ENCODE assay signal across 2 cellular contexts in the genomic region with DNA sequence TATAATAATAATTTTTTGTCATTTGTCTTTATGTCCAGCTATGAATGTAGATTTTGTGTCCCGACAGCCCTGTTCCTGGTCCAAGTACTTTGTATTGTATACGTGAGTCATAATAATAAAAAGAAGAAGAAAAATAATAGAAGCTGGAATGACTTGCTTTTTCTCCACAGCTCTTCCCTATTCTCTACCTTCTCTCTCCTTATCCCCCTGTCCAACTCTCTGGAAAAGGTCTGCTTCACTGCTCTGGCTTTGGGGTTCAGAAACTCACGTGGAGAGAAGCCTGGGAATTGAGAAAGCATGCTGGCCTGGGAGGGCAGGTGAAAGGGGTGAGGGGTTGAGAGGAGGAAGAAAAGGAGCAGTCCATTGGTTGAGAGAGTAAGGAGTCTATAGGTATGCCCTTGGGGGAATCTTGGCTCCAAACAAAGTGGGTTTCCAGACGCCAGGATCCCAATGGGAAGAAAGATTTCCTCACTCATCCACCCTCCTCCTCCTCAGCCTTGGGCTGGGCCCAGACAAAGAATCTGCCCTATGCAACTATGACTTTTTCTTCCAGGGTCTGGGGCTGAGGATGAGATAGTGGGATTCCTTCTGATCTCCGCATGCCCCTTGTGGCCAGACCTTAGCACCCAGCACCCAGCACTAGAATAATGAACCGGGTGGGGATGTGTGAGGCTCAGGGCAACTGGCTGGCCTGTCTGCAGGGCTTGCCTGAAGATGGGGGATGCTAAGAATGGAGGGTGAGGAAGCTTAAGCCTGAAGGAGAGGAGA.
A peak's percentile ranks its signal among the peaks of the same experiment; 100 is the strongest.
TF ChIP-seq lines count a peak whose summit lies in the region.

No MANE protein-coding gene starts in this region.

TF ChIP-seq in HEK293, 187 proteins besides CTCF, POLR2A, EP300 and RAD21 (continues in another document):
- TF ChIP-seq, protein P1, sequence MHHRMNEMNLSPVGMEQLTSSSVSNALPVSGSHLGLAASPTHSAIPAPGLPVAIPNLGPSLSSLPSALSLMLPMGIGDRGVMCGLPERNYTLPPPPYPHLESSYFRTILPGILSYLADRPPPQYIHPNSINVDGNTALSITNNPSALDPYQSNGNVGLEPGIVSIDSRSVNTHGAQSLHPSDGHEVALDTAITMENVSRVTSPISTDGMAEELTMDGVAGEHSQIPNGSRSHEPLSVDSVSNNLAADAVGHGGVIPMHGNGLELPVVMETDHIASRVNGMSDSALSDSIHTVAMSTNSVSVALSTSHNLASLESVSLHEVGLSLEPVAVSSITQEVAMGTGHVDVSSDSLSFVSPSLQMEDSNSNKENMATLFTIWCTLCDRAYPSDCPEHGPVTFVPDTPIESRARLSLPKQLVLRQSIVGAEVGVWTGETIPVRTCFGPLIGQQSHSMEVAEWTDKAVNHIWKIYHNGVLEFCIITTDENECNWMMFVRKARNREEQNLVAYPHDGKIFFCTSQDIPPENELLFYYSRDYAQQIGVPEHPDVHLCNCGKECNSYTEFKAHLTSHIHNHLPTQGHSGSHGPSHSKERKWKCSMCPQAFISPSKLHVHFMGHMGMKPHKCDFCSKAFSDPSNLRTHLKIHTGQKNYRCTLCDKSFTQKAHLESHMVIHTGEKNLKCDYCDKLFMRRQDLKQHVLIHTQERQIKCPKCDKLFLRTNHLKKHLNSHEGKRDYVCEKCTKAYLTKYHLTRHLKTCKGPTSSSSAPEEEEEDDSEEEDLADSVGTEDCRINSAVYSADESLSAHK (tag by site-specific recombination; IDR thresholded peaks at IDR 0.05): peak; percentile 79
- no peak for TF ChIP-seq ZNF114 (tag by site-specific recombination; IDR thresholded peaks at IDR 0.05)
- TF ChIP-seq ZNF366 (tag by site-specific recombination; conservative IDR thresholded peaks at IDR 0.05): peak; percentile 74
- TF ChIP-seq ZNF426 (tag by site-specific recombination; IDR thresholded peaks at IDR 0.05): no peak
- TF ChIP-seq, protein P2, sequence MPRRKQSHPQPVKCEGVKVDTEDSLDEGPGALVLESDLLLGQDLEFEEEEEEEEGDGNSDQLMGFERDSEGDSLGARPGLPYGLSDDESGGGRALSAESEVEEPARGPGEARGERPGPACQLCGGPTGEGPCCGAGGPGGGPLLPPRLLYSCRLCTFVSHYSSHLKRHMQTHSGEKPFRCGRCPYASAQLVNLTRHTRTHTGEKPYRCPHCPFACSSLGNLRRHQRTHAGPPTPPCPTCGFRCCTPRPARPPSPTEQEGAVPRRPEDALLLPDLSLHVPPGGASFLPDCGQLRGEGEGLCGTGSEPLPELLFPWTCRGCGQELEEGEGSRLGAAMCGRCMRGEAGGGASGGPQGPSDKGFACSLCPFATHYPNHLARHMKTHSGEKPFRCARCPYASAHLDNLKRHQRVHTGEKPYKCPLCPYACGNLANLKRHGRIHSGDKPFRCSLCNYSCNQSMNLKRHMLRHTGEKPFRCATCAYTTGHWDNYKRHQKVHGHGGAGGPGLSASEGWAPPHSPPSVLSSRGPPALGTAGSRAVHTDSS (tag by site-specific recombination; IDR thresholded peaks at IDR 0.05): peak; percentile 45; the same call in 1 of the 2 replicates
- no peak for TF ChIP-seq GLI2 (tag by site-specific recombination; IDR thresholded peaks at IDR 0.05; ENCODE audit: borderline replicate concordance, low read depth)
- no peak for TF ChIP-seq MYNN (tag by site-specific recombination; IDR thresholded peaks at IDR 0.05; ENCODE audit: borderline replicate concordance)
- TF ChIP-seq GLIS2 (tag by site-specific recombination; IDR thresholded peaks at IDR 0.05): no peak
- TF ChIP-seq SETDB1 (IDR thresholded peaks at IDR 0.05; ENCODE audit: insufficient read length, low read length): no peak
- peak; percentile 96 for TF ChIP-seq ZBTB17 (tag by site-specific recombination; IDR thresholded peaks at IDR 0.05)
- TF ChIP-seq ZNF629 (tag by site-specific recombination; IDR thresholded peaks at IDR 0.05): no peak
- peak; percentile 87 for TF ChIP-seq IKZF3 (tag by site-specific recombination; IDR thresholded peaks at IDR 0.05)
- TF ChIP-seq, protein P3, sequence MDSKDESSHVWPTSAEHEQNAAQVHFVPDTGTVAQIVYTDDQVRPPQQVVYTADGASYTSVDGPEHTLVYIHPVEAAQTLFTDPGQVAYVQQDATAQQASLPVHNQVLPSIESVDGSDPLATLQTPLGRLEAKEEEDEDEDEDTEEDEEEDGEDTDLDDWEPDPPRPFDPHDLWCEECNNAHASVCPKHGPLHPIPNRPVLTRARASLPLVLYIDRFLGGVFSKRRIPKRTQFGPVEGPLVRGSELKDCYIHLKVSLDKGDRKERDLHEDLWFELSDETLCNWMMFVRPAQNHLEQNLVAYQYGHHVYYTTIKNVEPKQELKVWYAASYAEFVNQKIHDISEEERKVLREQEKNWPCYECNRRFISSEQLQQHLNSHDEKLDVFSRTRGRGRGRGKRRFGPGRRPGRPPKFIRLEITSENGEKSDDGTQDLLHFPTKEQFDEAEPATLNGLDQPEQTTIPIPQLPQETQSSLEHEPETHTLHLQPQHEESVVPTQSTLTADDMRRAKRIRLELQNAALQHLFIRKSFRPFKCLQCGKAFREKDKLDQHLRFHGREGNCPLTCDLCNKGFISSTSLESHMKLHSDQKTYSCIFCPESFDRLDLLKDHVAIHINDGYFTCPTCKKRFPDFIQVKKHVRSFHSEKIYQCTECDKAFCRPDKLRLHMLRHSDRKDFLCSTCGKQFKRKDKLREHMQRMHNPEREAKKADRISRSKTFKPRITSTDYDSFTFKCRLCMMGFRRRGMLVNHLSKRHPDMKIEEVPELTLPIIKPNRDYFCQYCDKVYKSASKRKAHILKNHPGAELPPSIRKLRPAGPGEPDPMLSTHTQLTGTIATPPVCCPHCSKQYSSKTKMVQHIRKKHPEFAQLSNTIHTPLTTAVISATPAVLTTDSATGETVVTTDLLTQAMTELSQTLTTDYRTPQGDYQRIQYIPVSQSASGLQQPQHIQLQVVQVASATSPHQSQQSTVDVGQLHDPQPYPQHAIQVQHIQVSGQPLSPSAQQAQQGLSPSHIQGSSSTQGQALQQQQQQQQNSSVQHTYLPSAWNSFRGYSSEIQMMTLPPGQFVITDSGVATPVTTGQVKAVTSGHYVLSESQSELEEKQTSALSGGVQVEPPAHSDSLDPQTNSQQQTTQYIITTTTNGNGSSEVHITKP (tag by site-specific recombination; IDR thresholded peaks at IDR 0.05): peak; percentile 90
- TF ChIP-seq ZBTB20 (tag by site-specific recombination; IDR thresholded peaks at IDR 0.05): peak; percentile 81
- TF ChIP-seq PRDM1 (tag by site-specific recombination; IDR thresholded peaks at IDR 0.05): peak; percentile 72; the same call in 1 of the 2 replicates
- TF ChIP-seq ZBTB48 (tag by site-specific recombination; IDR thresholded peaks at IDR 0.05): no peak
- TF ChIP-seq ZNF626 (tag by site-specific recombination; IDR thresholded peaks at IDR 0.05): no peak
- TF ChIP-seq ZNF394 (tag by site-specific recombination; IDR thresholded peaks at IDR 0.05; ENCODE audit: borderline replicate concordance): 0 out of 2 replicates have a peak, but pooled peaks have one; percentile 19

TF ChIP-seq in H1, 55 proteins besides CTCF, POLR2A, EP300 and RAD21 (continues in another document):
- no peak for TF ChIP-seq RFX5 (IDR thresholded peaks at IDR 0.05; ENCODE audit: borderline replicate concordance, low read depth, low read length)
- no peak for TF ChIP-seq JUND (IDR thresholded peaks at IDR 0.05; ENCODE audit: low read length)
- TF ChIP-seq, protein P4, sequence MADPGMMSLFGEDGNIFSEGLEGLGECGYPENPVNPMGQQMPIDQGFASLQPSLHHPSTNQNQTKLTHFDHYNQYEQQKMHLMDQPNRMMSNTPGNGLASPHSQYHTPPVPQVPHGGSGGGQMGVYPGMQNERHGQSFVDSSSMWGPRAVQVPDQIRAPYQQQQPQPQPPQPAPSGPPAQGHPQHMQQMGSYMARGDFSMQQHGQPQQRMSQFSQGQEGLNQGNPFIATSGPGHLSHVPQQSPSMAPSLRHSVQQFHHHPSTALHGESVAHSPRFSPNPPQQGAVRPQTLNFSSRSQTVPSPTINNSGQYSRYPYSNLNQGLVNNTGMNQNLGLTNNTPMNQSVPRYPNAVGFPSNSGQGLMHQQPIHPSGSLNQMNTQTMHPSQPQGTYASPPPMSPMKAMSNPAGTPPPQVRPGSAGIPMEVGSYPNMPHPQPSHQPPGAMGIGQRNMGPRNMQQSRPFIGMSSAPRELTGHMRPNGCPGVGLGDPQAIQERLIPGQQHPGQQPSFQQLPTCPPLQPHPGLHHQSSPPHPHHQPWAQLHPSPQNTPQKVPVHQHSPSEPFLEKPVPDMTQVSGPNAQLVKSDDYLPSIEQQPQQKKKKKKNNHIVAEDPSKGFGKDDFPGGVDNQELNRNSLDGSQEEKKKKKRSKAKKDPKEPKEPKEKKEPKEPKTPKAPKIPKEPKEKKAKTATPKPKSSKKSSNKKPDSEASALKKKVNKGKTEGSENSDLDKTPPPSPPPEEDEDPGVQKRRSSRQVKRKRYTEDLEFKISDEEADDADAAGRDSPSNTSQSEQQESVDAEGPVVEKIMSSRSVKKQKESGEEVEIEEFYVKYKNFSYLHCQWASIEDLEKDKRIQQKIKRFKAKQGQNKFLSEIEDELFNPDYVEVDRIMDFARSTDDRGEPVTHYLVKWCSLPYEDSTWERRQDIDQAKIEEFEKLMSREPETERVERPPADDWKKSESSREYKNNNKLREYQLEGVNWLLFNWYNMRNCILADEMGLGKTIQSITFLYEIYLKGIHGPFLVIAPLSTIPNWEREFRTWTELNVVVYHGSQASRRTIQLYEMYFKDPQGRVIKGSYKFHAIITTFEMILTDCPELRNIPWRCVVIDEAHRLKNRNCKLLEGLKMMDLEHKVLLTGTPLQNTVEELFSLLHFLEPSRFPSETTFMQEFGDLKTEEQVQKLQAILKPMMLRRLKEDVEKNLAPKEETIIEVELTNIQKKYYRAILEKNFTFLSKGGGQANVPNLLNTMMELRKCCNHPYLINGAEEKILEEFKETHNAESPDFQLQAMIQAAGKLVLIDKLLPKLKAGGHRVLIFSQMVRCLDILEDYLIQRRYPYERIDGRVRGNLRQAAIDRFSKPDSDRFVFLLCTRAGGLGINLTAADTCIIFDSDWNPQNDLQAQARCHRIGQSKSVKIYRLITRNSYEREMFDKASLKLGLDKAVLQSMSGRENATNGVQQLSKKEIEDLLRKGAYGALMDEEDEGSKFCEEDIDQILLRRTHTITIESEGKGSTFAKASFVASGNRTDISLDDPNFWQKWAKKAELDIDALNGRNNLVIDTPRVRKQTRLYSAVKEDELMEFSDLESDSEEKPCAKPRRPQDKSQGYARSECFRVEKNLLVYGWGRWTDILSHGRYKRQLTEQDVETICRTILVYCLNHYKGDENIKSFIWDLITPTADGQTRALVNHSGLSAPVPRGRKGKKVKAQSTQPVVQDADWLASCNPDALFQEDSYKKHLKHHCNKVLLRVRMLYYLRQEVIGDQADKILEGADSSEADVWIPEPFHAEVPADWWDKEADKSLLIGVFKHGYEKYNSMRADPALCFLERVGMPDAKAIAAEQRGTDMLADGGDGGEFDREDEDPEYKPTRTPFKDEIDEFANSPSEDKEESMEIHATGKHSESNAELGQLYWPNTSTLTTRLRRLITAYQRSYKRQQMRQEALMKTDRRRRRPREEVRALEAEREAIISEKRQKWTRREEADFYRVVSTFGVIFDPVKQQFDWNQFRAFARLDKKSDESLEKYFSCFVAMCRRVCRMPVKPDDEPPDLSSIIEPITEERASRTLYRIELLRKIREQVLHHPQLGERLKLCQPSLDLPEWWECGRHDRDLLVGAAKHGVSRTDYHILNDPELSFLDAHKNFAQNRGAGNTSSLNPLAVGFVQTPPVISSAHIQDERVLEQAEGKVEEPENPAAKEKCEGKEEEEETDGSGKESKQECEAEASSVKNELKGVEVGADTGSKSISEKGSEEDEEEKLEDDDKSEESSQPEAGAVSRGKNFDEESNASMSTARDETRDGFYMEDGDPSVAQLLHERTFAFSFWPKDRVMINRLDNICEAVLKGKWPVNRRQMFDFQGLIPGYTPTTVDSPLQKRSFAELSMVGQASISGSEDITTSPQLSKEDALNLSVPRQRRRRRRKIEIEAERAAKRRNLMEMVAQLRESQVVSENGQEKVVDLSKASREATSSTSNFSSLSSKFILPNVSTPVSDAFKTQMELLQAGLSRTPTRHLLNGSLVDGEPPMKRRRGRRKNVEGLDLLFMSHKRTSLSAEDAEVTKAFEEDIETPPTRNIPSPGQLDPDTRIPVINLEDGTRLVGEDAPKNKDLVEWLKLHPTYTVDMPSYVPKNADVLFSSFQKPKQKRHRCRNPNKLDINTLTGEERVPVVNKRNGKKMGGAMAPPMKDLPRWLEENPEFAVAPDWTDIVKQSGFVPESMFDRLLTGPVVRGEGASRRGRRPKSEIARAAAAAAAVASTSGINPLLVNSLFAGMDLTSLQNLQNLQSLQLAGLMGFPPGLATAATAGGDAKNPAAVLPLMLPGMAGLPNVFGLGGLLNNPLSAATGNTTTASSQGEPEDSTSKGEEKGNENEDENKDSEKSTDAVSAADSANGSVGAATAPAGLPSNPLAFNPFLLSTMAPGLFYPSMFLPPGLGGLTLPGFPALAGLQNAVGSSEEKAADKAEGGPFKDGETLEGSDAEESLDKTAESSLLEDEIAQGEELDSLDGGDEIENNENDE (IDR thresholded peaks at IDR 0.05; ENCODE audit: insufficient replicate concordance, low read length): no peak
- TF ChIP-seq, protein P5, sequence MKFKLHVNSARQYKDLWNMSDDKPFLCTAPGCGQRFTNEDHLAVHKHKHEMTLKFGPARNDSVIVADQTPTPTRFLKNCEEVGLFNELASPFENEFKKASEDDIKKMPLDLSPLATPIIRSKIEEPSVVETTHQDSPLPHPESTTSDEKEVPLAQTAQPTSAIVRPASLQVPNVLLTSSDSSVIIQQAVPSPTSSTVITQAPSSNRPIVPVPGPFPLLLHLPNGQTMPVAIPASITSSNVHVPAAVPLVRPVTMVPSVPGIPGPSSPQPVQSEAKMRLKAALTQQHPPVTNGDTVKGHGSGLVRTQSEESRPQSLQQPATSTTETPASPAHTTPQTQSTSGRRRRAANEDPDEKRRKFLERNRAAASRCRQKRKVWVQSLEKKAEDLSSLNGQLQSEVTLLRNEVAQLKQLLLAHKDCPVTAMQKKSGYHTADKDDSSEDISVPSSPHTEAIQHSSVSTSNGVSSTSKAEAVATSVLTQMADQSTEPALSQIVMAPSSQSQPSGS (IDR thresholded peaks at IDR 0.05; ENCODE audit: low read length): no peak
- peak; percentile 69 for TF ChIP-seq SUZ12 (IDR thresholded peaks at IDR 0.05; ENCODE audit: low read length)
- TF ChIP-seq BRCA1 (IDR thresholded peaks at IDR 0.05; ENCODE audit: low read depth, low read length): no peak
- TF ChIP-seq SIX5 (IDR thresholded peaks at IDR 0.05; ENCODE audit: low read depth, low read length): no peak
- no peak for TF ChIP-seq SIN3A (conservative IDR thresholded peaks at IDR 0.05 in 1 of 2, IDR thresholded peaks at IDR 0.05 in 1 of 2; ENCODE audit: low read depth in 1 of 2, low read length in 2 of 2)
- TF ChIP-seq ZNF274 (IDR thresholded peaks at IDR 0.05; ENCODE audit: borderline replicate concordance, extremely low read depth, low read length): no peak
- no peak for TF ChIP-seq CREB1 (IDR thresholded peaks at IDR 0.05)
- peak; percentile 67 for TF ChIP-seq RNF2 (IDR thresholded peaks at IDR 0.05; ENCODE audit: borderline replicate concordance, low read depth, low read length, missing control alignments, poor library complexity, severe bottlenecking)
- TF ChIP-seq CBX8 (IDR thresholded peaks at IDR 0.05; ENCODE audit: borderline replicate concordance, low read depth, low read length): no peak
- no peak for TF ChIP-seq TAF1 (IDR thresholded peaks at IDR 0.05; ENCODE audit: low read depth, low read length)
- no peak for TF ChIP-seq RXRA (IDR thresholded peaks at IDR 0.05; ENCODE audit: insufficient read depth, low read depth, low read length)
- TF ChIP-seq SP4 (IDR thresholded peaks at IDR 0.05; ENCODE audit: low read length): no peak
- no peak for TF ChIP-seq KDM1A (IDR thresholded peaks at IDR 0.05; ENCODE audit: borderline replicate concordance, low read length)
- TF ChIP-seq POU5F1 (IDR thresholded peaks at IDR 0.05; ENCODE audit: low read depth, low read length): no peak
- no peak for TF ChIP-seq EGR1 (IDR thresholded peaks at IDR 0.05; ENCODE audit: borderline replicate concordance, low read depth, low read length)
- TF ChIP-seq NANOG (IDR thresholded peaks at IDR 0.05; ENCODE audit: insufficient read depth, low read depth, low read length, poor library complexity, severe bottlenecking): no peak
- TF ChIP-seq CHD2 (IDR thresholded peaks at IDR 0.05; ENCODE audit: low read length): no peak
